In the genomic region with DNA sequence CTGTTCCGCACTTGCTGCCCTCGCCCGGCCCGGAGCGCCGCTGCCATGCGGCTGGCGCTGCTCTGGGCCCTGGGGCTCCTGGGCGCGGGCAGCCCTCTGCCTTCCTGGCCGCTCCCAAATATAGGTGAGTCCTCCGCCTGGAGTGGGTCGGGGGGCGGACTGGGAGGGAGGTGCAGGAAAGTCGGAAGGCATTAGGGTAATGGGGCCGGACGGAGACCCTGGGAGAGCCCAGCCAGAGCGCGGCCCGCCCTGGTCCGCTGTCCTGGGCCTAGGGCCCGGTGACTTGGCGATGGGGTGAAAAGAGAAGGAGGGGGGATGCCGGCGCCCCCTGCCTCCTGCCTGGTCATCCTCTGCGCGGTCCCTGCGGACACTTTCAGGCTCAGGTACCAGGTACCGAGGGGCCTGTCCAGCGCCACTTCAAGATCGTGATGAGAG, we compare ENCODE assay signal across 8 cellular contexts. TPM values are rescaled to one million over a fixed set of nuclear protein-coding genes. Genes with fewer than 3 reads are reported as not detected.
DNase-seq lines count a peak whose midpoint lies in the region; ATAC-seq, FAIRE-seq and TF ChIP-seq lines count a peak whose summit lies in the region.

No MANE protein-coding gene starts in this region.

- TF ChIP-seq CTCF in K562 (IDR thresholded peaks at IDR 0.05 in 2 of 3, conservative IDR thresholded peaks at IDR 0.05 in 1 of 3; ENCODE audit: insufficient read depth in 2 of 3, low read depth in 1 of 3, low read length in 3 of 3): no peak
- TF ChIP-seq CTCF in right lobe of liver (IDR thresholded peaks at IDR 0.05): no peak
- no peak for TF ChIP-seq CTCF in type B pancreatic cell (conservative IDR thresholded peaks at IDR 0.05)
- no peak for TF ChIP-seq CTCF in GM20000 (IDR thresholded peaks at IDR 0.05; ENCODE audit: extremely low read depth, missing control alignments)

- H3K36me3 Mint-ChIP-seq in type B pancreatic cell: no peaks in the 10 kb centered on the region

- H3K27ac ChIP-seq in K562 (ENCODE audit: extremely low read depth, low read depth, low read length): peak overlapping the region; percentile 66
- H3K27ac ChIP-seq in right lobe of liver: peak overlapping the region; percentile 16 to 60 (median 57)

- BruUV-seq in K562 (replicated peaks; lab: Mats Ljungman, UMichigan): TSS peak; percentile 69

- H3K27me3 ChIP-seq in K562 (ENCODE audit: control insufficient read depth in 2 of 2, insufficient read depth in 2 of 2, low read length in 2 of 2) (no peaks in the 10 kb centered on the region), right lobe of liver (no peaks in the 10 kb centered on the region)

- 0% methylated on average over 13 of the region's 31 CpGs for WGBS in K562 (ENCODE audit: insufficient coverage, low coverage, missing lambda C conversion rate)
- WGBS in right lobe of liver (ENCODE audit: insufficient coverage, low coverage, low lambda C conversion rate, missing lambda C conversion rate): 0% methylated on average over 8 of the region's 31 CpGs

- H3K27ac Mint-ChIP-seq in type B pancreatic cell: no peak overlapping the region

- H4K20me1 ChIP-seq in K562 (replicated peaks; ENCODE audit: control insufficient read depth, insufficient read depth, low read length): no peaks in the 10 kb centered on the region

- ATAC-seq in HG03196 (IDR thresholded peaks at IDR 0.05; ENCODE audit: unreplicated experiment) (peak; percentile 13), K562 (peak; percentile 13), right lobe of liver (peak; percentile 1 to 17 (median 2))

- CTCF ChIA-PET in K562 (lab: Yijun Ruan, JAX; ENCODE audit: low intra/inter-chr PET ratio): no interaction called here

- H3K4me3 ChIP-seq in K562 (peak overlapping the region; percentile 80), right lobe of liver (peak overlapping the region; percentile 69 to 74 (median 70))

- H3K4me1 ChIP-seq in K562 (replicated peaks in 1 of 2; ENCODE audit: control insufficient read depth in 2 of 2, insufficient read depth in 2 of 2, low read length in 2 of 2) (peaks cover 29 to 55% of the 10 kb centered on the region in 2 experiments), right lobe of liver (peaks cover 0 to 22% (median 10%) of the 10 kb centered on the region in 4 donors)

- peak overlapping the region; percentile 92 for H2AFZ ChIP-seq in K562 (ENCODE audit: low read depth, low read length)

- no peaks in the 10 kb centered on the region for H3K9me3 Mint-ChIP-seq in type B pancreatic cell

- TF ChIP-seq EP300 in K562 (IDR thresholded peaks at IDR 0.05; ENCODE audit: low read length): no peak

- H3K9ac ChIP-seq in K562 (ENCODE audit: insufficient read depth in 1 of 2, low read depth in 2 of 2, low read length in 2 of 2): peak overlapping the region; percentile 69 to 91

- no peaks in the 10 kb centered on the region for H3K27me3 Mint-ChIP-seq in type B pancreatic cell

- peak overlapping the region; percentile 82 for H3K4me3 Mint-ChIP-seq in type B pancreatic cell

- TF ChIP-seq POLR2A in K562 (conservative IDR thresholded peaks at IDR 0.05) (peak; percentile 23; the same call in 1 of the 2 replicates), right lobe of liver (IDR thresholded peaks at IDR 0.05) (no peak)

- H3K9me1 ChIP-seq in K562 (ENCODE audit: control insufficient read depth, insufficient read depth, low read length): no peaks in the 10 kb centered on the region

- TF ChIP-seq RAD21 in K562 (CRISPR knock-in tag; conservative IDR thresholded peaks at IDR 0.05 in 1 of 2, IDR thresholded peaks at IDR 0.05 in 1 of 2): no peak

- DNase-seq in EH (ENCODE audit: low read depth): peak; percentile 15
- DNase-seq in K562 (ENCODE audit: extremely low read depth in 1 of 4, low spot score in 3 of 4): no peak
- peak in 1 of 3 donors; percentile 48 for DNase-seq in right lobe of liver
- DNase-seq in type B pancreatic cell (ENCODE audit: extremely low spot score, unreplicated experiment): no peak
- no peak for DNase-seq in GM20000 (ENCODE audit: low spot score)
- DNase-seq in Ammon's horn (ENCODE audit: low spot score): no peak
- no peak for DNase-seq in NCI-H2081 (lab: John Stamatoyannopoulos, UW)

- H3K4me2 ChIP-seq in K562 (ENCODE audit: insufficient read depth, low read length): peak overlapping the region; percentile 81

- peaks cover 19% of the 10 kb centered on the region for H3K79me2 ChIP-seq in K562 (ENCODE audit: control insufficient read depth, insufficient read depth, low read length)

- H3K4me1 Mint-ChIP-seq in type B pancreatic cell (ENCODE audit: unreplicated experiment): peaks cover 23% of the 10 kb centered on the region

- intact Hi-C loops in K562 (cut with micrococcal nuclease) (no loop called here), right lobe of liver (cut with DNase I) (loop anchor here (10.0 kb wide), 2 partner anchors 67 to 97 kb away; partner anchors contain the start of genes FLAD1 (in 1 of the 2) and PBXIP1 (in 1 of the 2))

- no peak for FAIRE-seq in K562 (lab: Jason Lieb, UNC)

- in situ Hi-C loops in K562 (cut with MboI): no loop called here

- no peaks in the 10 kb centered on the region for H3K9me3 ChIP-seq in K562 (replicated peaks; ENCODE audit: control insufficient read depth, insufficient read depth, low read depth, low read length)
- no peaks in the 10 kb centered on the region for H3K9me3 ChIP-seq in right lobe of liver

- POLR2A ChIA-PET in K562 (lab: Yijun Ruan, JAX): interaction anchor here (0.6 to 1.7 kb wide), 7 partner anchors 39 to 121 kb away, joined by 3 to 6 read pairs (median 3); no protein-coding TSS in a partner anchor

- peaks cover 25% of the 10 kb centered on the region; the same call in 1 of the 3 replicates for H3K36me3 ChIP-seq in K562 (ENCODE audit: control insufficient read depth, insufficient read depth, low read length)
- H3K36me3 ChIP-seq in right lobe of liver: peaks cover 0 to 5% (median 0%) of the 10 kb centered on the region in 4 donors

RNA-seq across cellular contexts. Expression of gene ADAM15, which starts 0.2 kb away (rescaled TPM):
- 77.6 and 286 TPM in 2 replicates for total RNA-seq in K562 (2011; cell fraction: chromatin; rRNA removed; ENCODE audit: low replicate concordance)
- total RNA-seq in K562 (2011; cell fraction: nucleolus; rRNA removed): 230 and 253 TPM in 2 replicates
- 121 and 122 TPM in 2 replicates for total RNA-seq in K562 (2011; cell fraction: nucleoplasm; rRNA removed)
- total RNA-seq in K562 (2014; rRNA removed) (35.9 and 61.0 TPM in 2 replicates), K562 (2014; rRNA removed; fragmentation: Illumina TruSeq; extraction: Trizol) (10.1 and 15.2 TPM in 2 replicates), K562 (2015; rRNA removed; fragmentation: Illumina TruSeq; extraction: Trizol) (34.3 and 35.4 TPM in 2 replicates), K562 (2021) (67.8 and 72.3 TPM in 2 replicates), right lobe of liver (10 to 100 TPM; 16.2 to 33.9 (median 26.4) TPM), type B pancreatic cell (ENCODE audit: low replicate concordance) (61.9 and 69.0 TPM in 2 replicates)
- polyA plus RNA-seq in K562 (2011; rRNA removed) (29.8 and 54.7 TPM in 2 replicates), K562 (2014; fragmentation: Illumina TruSeq; extraction: Trizol) (32.8 and 39.7 TPM in 2 replicates), K562 (2014; fragmentation: Nextera tagmentation; extraction: Ambion mirVana) (1 to 10 TPM in 1 of 2 experiments, under 1 TPM in 1; 0.69 to 2.6 TPM), K562 (2014; rRNA removed) (53.2 and 66.2 TPM in 2 replicates)
- polyA plus RNA-seq in K562 (2011; cell fraction: cytosol; rRNA removed): 48.9 and 94.6 TPM in 2 replicates
- 188 and 324 TPM in 2 replicates for polyA plus RNA-seq in K562 (2011; cell fraction: nucleus; rRNA removed)
- polyA plus RNA-seq in K562 (2012): 48.3 and 70.8 TPM in 2 replicates
- 25.0 and 32.3 TPM in 2 replicates for polyA minus RNA-seq in K562 (2011; rRNA and poly(A)+ RNA removed)
- 58.9 and 76.8 TPM in 2 replicates for polyA minus RNA-seq in K562 (2011; cell fraction: cytosol; rRNA and poly(A)+ RNA removed)
- polyA minus RNA-seq in K562 (2011; cell fraction: nucleus; rRNA and poly(A)+ RNA removed): 56.0 and 61.5 TPM in 2 replicates

RNA-seq across cellular contexts. Expression of gene EFNA4, which starts 12.2 kb away (rescaled TPM):
- 4.6 and 12.1 TPM in 2 replicates for total RNA-seq in K562 (2011; cell fraction: chromatin; rRNA removed; ENCODE audit: low replicate concordance)
- 12.6 and 17.5 TPM in 2 replicates for total RNA-seq in K562 (2011; cell fraction: nucleolus; rRNA removed)
- total RNA-seq in K562 (2011; cell fraction: nucleoplasm; rRNA removed): 10.9 and 12.2 TPM in 2 replicates
- total RNA-seq in K562 (2014; rRNA removed) (7.4 and 10.6 TPM in 2 replicates), K562 (2014; rRNA removed; fragmentation: Illumina TruSeq; extraction: Trizol) (2.0 and 2.9 TPM in 2 replicates), K562 (2015; rRNA removed; fragmentation: Illumina TruSeq; extraction: Trizol) (5.7 and 5.9 TPM in 2 replicates), K562 (2021) (4.7 and 6.1 TPM in 2 replicates), right lobe of liver (1 to 10 TPM; 2.3 to 6.4 (median 3.0) TPM), type B pancreatic cell (ENCODE audit: low replicate concordance) (21.2 and 22.1 TPM in 2 replicates)
- polyA plus RNA-seq in K562 (2011; rRNA removed) (6.5 and 10.2 TPM in 2 replicates), K562 (2014; fragmentation: Illumina TruSeq; extraction: Trizol) (6.1 and 6.2 TPM in 2 replicates), K562 (2014; fragmentation: Nextera tagmentation; extraction: Ambion mirVana) (under 1 TPM; 0.68 to 0.89 TPM), K562 (2014; rRNA removed) (5.9 and 6.5 TPM in 2 replicates)
- polyA plus RNA-seq in K562 (2011; cell fraction: cytosol; rRNA removed): 11.8 and 12.2 TPM in 2 replicates
- polyA plus RNA-seq in K562 (2011; cell fraction: nucleus; rRNA removed): 8.5 and 9.2 TPM in 2 replicates
- polyA plus RNA-seq in K562 (2012): 6.1 and 6.4 TPM in 2 replicates
- 2.5 and 5.7 TPM in 2 replicates for polyA minus RNA-seq in K562 (2011; rRNA and poly(A)+ RNA removed)
- 4.9 and 6.5 TPM in 2 replicates for polyA minus RNA-seq in K562 (2011; cell fraction: cytosol; rRNA and poly(A)+ RNA removed)
- 2.6 TPM in 2 replicates for polyA minus RNA-seq in K562 (2011; cell fraction: nucleus; rRNA and poly(A)+ RNA removed)

RNA-seq across cellular contexts. Expression of gene DCST1, which starts 17.7 kb away (rescaled TPM):
- not detected in 2 replicates for total RNA-seq in K562 (2011; cell fraction: chromatin; rRNA removed; ENCODE audit: low replicate concordance)
- total RNA-seq in K562 (2011; cell fraction: nucleolus; rRNA removed): not detected in 2 replicates
- total RNA-seq in K562 (2011; cell fraction: nucleoplasm; rRNA removed): not detected in 2 replicates
- total RNA-seq in K562 (2014; rRNA removed): not detected in 2 replicates
- total RNA-seq in K562 (2014; rRNA removed; fragmentation: Illumina TruSeq; extraction: Trizol): not detected in 2 replicates
- total RNA-seq in K562 (2015; rRNA removed; fragmentation: Illumina TruSeq; extraction: Trizol): not detected in 2 replicates
- not detected in 2 replicates for total RNA-seq in K562 (2021)
- polyA plus RNA-seq in K562 (2011; rRNA removed): not detected in 2 replicates
- not detected in 2 replicates for polyA plus RNA-seq in K562 (2011; cell fraction: cytosol; rRNA removed)
- polyA plus RNA-seq in K562 (2011; cell fraction: nucleus; rRNA removed): 0.08 and 0.10 TPM in 2 replicates
- 0.15 TPM in 1 of 2 replicates, not detected in the other for polyA plus RNA-seq in K562 (2012)
- not detected in 2 replicates for polyA plus RNA-seq in K562 (2014; fragmentation: Illumina TruSeq; extraction: Trizol)
- polyA plus RNA-seq in K562 (2014; fragmentation: Nextera tagmentation; extraction: Ambion mirVana): not detected
- polyA plus RNA-seq in K562 (2014; rRNA removed): not detected in 2 replicates
- not detected in 2 replicates for polyA minus RNA-seq in K562 (2011; rRNA and poly(A)+ RNA removed)
- not detected in 2 replicates for polyA minus RNA-seq in K562 (2011; cell fraction: cytosol; rRNA and poly(A)+ RNA removed)
- polyA minus RNA-seq in K562 (2011; cell fraction: nucleus; rRNA and poly(A)+ RNA removed): not detected in 2 replicates
- not detected for total RNA-seq in right lobe of liver
- not detected in 2 replicates for total RNA-seq in type B pancreatic cell (ENCODE audit: low replicate concordance)

RNA-seq across cellular contexts. Expression of gene DCST2, which starts 17.8 kb away (rescaled TPM):
- total RNA-seq in K562 (2011; cell fraction: chromatin; rRNA removed; ENCODE audit: low replicate concordance): 1.1 and 2.4 TPM in 2 replicates
- total RNA-seq in K562 (2011; cell fraction: nucleolus; rRNA removed): 1.3 and 1.7 TPM in 2 replicates
- 0.99 and 1.3 TPM in 2 replicates for total RNA-seq in K562 (2011; cell fraction: nucleoplasm; rRNA removed)
- total RNA-seq in K562 (2014; rRNA removed) (0.12 TPM in 1 of 2 replicates, not detected in the other), K562 (2014; rRNA removed; fragmentation: Illumina TruSeq; extraction: Trizol) (0.11 TPM in 1 of 2 replicates, not detected in the other), K562 (2015; rRNA removed; fragmentation: Illumina TruSeq; extraction: Trizol) (0.11 TPM in 1 of 2 replicates, not detected in the other), K562 (2021) (0.09 and 0.40 TPM in 2 replicates), right lobe of liver (1 to 10 TPM in 1 of 6 experiments, under 1 TPM in 4, not detected in 1; 0.72 to 1.4 (median 0.81) TPM), type B pancreatic cell (ENCODE audit: low replicate concordance) (1.6 and 2.4 TPM in 2 replicates)
- polyA plus RNA-seq in K562 (2011; rRNA removed) (0.49 and 1.1 TPM in 2 replicates), K562 (2014; fragmentation: Illumina TruSeq; extraction: Trizol) (0.10 TPM in 1 of 2 replicates, not detected in the other), K562 (2014; fragmentation: Nextera tagmentation; extraction: Ambion mirVana) (not detected), K562 (2014; rRNA removed) (0.22 and 0.37 TPM in 2 replicates)
- 0.30 and 0.40 TPM in 2 replicates for polyA plus RNA-seq in K562 (2011; cell fraction: cytosol; rRNA removed)
- polyA plus RNA-seq in K562 (2011; cell fraction: nucleus; rRNA removed): 9.0 and 9.2 TPM in 2 replicates
- polyA plus RNA-seq in K562 (2012): 0.36 and 2.9 TPM in 2 replicates
- polyA minus RNA-seq in K562 (2011; rRNA and poly(A)+ RNA removed): 0.24 and 0.25 TPM in 2 replicates
- polyA minus RNA-seq in K562 (2011; cell fraction: cytosol; rRNA and poly(A)+ RNA removed): not detected in 2 replicates
- polyA minus RNA-seq in K562 (2011; cell fraction: nucleus; rRNA and poly(A)+ RNA removed): 0.33 and 0.40 TPM in 2 replicates

RNA-seq across cellular contexts. Expression of gene EFNA3, which starts 27.3 kb away (rescaled TPM):
- 3.7 and 9.0 TPM in 2 replicates for total RNA-seq in K562 (2011; cell fraction: chromatin; rRNA removed; ENCODE audit: low replicate concordance)
- 11.2 and 12.4 TPM in 2 replicates for total RNA-seq in K562 (2011; cell fraction: nucleolus; rRNA removed)
- total RNA-seq in K562 (2011; cell fraction: nucleoplasm; rRNA removed): 8.1 and 10.5 TPM in 2 replicates
- total RNA-seq in K562 (2014; rRNA removed) (4.5 and 8.6 TPM in 2 replicates), K562 (2014; rRNA removed; fragmentation: Illumina TruSeq; extraction: Trizol) (1.7 and 3.3 TPM in 2 replicates), K562 (2015; rRNA removed; fragmentation: Illumina TruSeq; extraction: Trizol) (4.7 and 4.9 TPM in 2 replicates), K562 (2021) (6.2 and 7.1 TPM in 2 replicates), right lobe of liver (1 to 10 TPM in 4 of 6 experiments, under 1 TPM in 2; 0.26 to 4.0 (median 2.5) TPM), type B pancreatic cell (ENCODE audit: low replicate concordance) (3.4 and 4.7 TPM in 2 replicates)
- polyA plus RNA-seq in K562 (2011; rRNA removed) (7.3 and 10.9 TPM in 2 replicates), K562 (2014; fragmentation: Illumina TruSeq; extraction: Trizol) (7.9 and 9.3 TPM in 2 replicates), K562 (2014; fragmentation: Nextera tagmentation; extraction: Ambion mirVana) (under 1 TPM; 0.59 to 0.63 TPM), K562 (2014; rRNA removed) (4.8 and 6.8 TPM in 2 replicates)
- 10.9 and 15.6 TPM in 2 replicates for polyA plus RNA-seq in K562 (2011; cell fraction: cytosol; rRNA removed)
- 14.1 and 14.9 TPM in 2 replicates for polyA plus RNA-seq in K562 (2011; cell fraction: nucleus; rRNA removed)
- 4.5 and 7.1 TPM in 2 replicates for polyA plus RNA-seq in K562 (2012)
- 2.0 and 3.1 TPM in 2 replicates for polyA minus RNA-seq in K562 (2011; rRNA and poly(A)+ RNA removed)
- 5.5 and 6.3 TPM in 2 replicates for polyA minus RNA-seq in K562 (2011; cell fraction: cytosol; rRNA and poly(A)+ RNA removed)
- 2.7 and 5.9 TPM in 2 replicates for polyA minus RNA-seq in K562 (2011; cell fraction: nucleus; rRNA and poly(A)+ RNA removed)
